In the genomic region with DNA sequence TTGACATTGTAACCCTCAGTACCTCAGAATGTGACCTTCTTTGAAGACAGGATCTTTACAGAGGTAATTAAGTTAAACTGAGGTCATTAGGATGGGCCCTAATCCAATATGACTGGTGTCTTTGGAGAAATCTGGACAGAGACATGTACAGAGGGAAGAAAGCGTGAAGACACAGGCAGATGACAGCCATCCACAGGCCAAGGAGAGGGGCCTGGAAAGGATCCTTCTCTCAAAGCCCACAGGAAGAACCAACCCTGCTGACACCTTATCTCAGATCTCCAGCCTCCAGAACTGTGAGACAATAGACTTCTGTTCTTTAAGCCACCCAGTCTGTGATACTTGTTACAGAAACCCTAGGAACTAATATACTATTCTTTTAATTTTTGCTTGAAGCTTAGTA, we compare ENCODE assay signal across 13 cellular contexts.
A peak's percentile ranks its signal among the peaks of the same experiment; 100 is the strongest.
DNase-seq lines count a peak whose midpoint lies in the region; ATAC-seq and TF ChIP-seq lines count a peak whose summit lies in the region.
"Had no signal": no experiment of that assay in that cellular context is flagged by ENCODE, and none has a peak within 500 bp of the region (broad histone marks: within the 10 kb centered on the region; RNA-seq: fewer than 3 reads in every experiment).

No MANE protein-coding gene starts in this region.

- no peaks in the 10 kb centered on the region for H3K27me3 Mint-ChIP-seq in stimulated activated naive CD8-positive, alpha-beta T cell treated with anti-CD3 and anti-CD28 coated beads, Interleukin-15, amount 100 ng/mL, for 72 hours
- H3K27me3 Mint-ChIP-seq: CD4-positive, CD25-positive, alpha-beta regulatory T cell had no signal

- TF ChIP-seq CTCF in AG04450 (IDR thresholded peaks at IDR 0.05; ENCODE audit: low read depth, low read length) (no peak), dorsolateral prefrontal cortex (IDR thresholded peaks at IDR 0.05 in 54 of 56, conservative IDR thresholded peaks at IDR 0.05 in 2 of 56; ENCODE audit: low read depth in 1 of 56, partially characterized antibody in 56 of 56) (no peak)

- H3K9me3 ChIP-seq in AG04450 (ENCODE audit: control insufficient read depth, insufficient read depth, low read length), result no peaks in the 10 kb centered on the region
- H3K9me3 ChIP-seq: BLaER1 treated with 17β-estradiol and CSF1 and Interleukin-3, amounts not matched to agents 10 nM and 100 nM had no signal

- no peaks in the 10 kb centered on the region for H3K36me3 Mint-ChIP-seq in stimulated activated effector memory CD8-positive, alpha-beta T cell treated with anti-CD3 and anti-CD28 coated beads, Interleukin-12 subunit alpha, Interleukin-12 subunit beta, amount 100 ng/mL, for 72 hours
- H3K36me3 Mint-ChIP-seq: CD4-positive, CD25-positive, alpha-beta regulatory T cell had no signal

- no peak overlapping the region for H3K4me3 ChIP-seq in AG04450 (ENCODE audit: low read depth, low read length)
- no peak overlapping the region for H3K4me3 ChIP-seq in dorsolateral prefrontal cortex
- H3K4me3 ChIP-seq: BLaER1 treated with 17β-estradiol and CSF1 and Interleukin-3, amounts not matched to agents 10 nM and 100 nM; GM12878 had no signal

- CTCF ChIA-PET in AG04450 (lab: Charles Lee), result interaction anchor here (0.7 to 4.5 kb wide), 2 partner anchors 154 to 165 kb away, joined by 4 to 61 read pairs; no protein-coding TSS in a partner anchor

- no peaks in the 10 kb centered on the region for H3K9me3 Mint-ChIP-seq in stimulated activated naive CD8-positive, alpha-beta T cell treated with anti-CD3 and anti-CD28 coated beads, Interleukin-15, amount 100 ng/mL, for 72 hours
- H3K9me3 Mint-ChIP-seq in stimulated activated effector memory CD8-positive, alpha-beta T cell treated with anti-CD3 and anti-CD28 coated beads, Interleukin-12 subunit alpha, Interleukin-12 subunit beta, amount 100 ng/mL, for 72 hours, result no peaks in the 10 kb centered on the region
- H3K9me3 Mint-ChIP-seq: CD4-positive, CD25-positive, alpha-beta regulatory T cell had no signal

- POLR2A ChIA-PET in AG04450 (lab: Yijun Ruan, JAX), result no interaction called here

- H3K27ac Mint-ChIP-seq in stimulated activated naive CD8-positive, alpha-beta T cell treated with anti-CD3 and anti-CD28 coated beads, Interleukin-15, amount 100 ng/mL, for 72 hours, result no peak overlapping the region
- H3K27ac Mint-ChIP-seq in stimulated activated effector memory CD8-positive, alpha-beta T cell treated with anti-CD3 and anti-CD28 coated beads, Interleukin-12 subunit alpha, Interleukin-12 subunit beta, amount 100 ng/mL, for 72 hours, result no peak overlapping the region

- H3K4me1 Mint-ChIP-seq in stimulated activated naive CD8-positive, alpha-beta T cell treated with anti-CD3 and anti-CD28 coated beads, Interleukin-15, amount 100 ng/mL, for 72 hours, result peaks cover 6% of the 10 kb centered on the region
- H3K4me1 Mint-ChIP-seq in stimulated activated effector memory CD8-positive, alpha-beta T cell treated with anti-CD3 and anti-CD28 coated beads, Interleukin-12 subunit alpha, Interleukin-12 subunit beta, amount 100 ng/mL, for 72 hours, result peaks cover 7% of the 10 kb centered on the region

- H3K27me3 ChIP-seq in AG04450 (ENCODE audit: control insufficient read depth, insufficient read depth, low read length), result no peaks in the 10 kb centered on the region
- no peaks in the 10 kb centered on the region for H3K27me3 ChIP-seq in dorsolateral prefrontal cortex
- H3K27me3 ChIP-seq: BLaER1 treated with 17β-estradiol and CSF1 and Interleukin-3, amounts not matched to agents 10 nM and 100 nM had no signal

- intact Hi-C loops in dorsolateral prefrontal cortex (cut with DNase I), result loop anchor here (5.0 to 10.0 kb wide), 5 partner anchors 166 to 316 kb away; a partner anchor contains a TSS

- peak overlapping the region; percentile 2 for H3K27ac ChIP-seq in AG04450 (ENCODE audit: low read depth, low read length)
- H3K27ac ChIP-seq in dorsolateral prefrontal cortex, result peak overlapping the region in 47 of 59 donors; percentile 0 to 81 (median 59)
- peak overlapping the region; percentile 46 for H3K27ac ChIP-seq in substantia nigra (ENCODE audit: low read depth, low read length, poor library complexity, severe bottlenecking)
- H3K27ac ChIP-seq: BLaER1 treated with 17β-estradiol and CSF1 and Interleukin-3, amounts not matched to agents 10 nM and 100 nM had no signal

- ATAC-seq in stimulated activated naive CD8-positive, alpha-beta T cell treated with anti-CD3 and anti-CD28 coated beads, Interleukin-15, amount 100 ng/mL, for 72 hours, result no peak
- no peak for ATAC-seq in stimulated activated effector memory CD8-positive, alpha-beta T cell treated with anti-CD3 and anti-CD28 coated beads, Interleukin-12 subunit alpha, Interleukin-12 subunit beta, amount 100 ng/mL, for 72 hours
- ATAC-seq: GM12878, HCT116 had no signal

- no peak overlapping the region for H3K4me3 Mint-ChIP-seq in stimulated activated naive CD8-positive, alpha-beta T cell treated with anti-CD3 and anti-CD28 coated beads, Interleukin-15, amount 100 ng/mL, for 72 hours
- H3K4me3 Mint-ChIP-seq in stimulated activated effector memory CD8-positive, alpha-beta T cell treated with anti-CD3 and anti-CD28 coated beads, Interleukin-12 subunit alpha, Interleukin-12 subunit beta, amount 100 ng/mL, for 72 hours, result no peak overlapping the region
- H3K4me3 Mint-ChIP-seq: CD4-positive, CD25-positive, alpha-beta regulatory T cell had no signal

- DNase-seq in AG04450 (ENCODE audit: low read depth, low spot score), result no peak
- peak; percentile 91 for DNase-seq in SK-N-DZ (ENCODE audit: low spot score)
- DNase-seq in dorsolateral prefrontal cortex, result no peak
- DNase-seq in substantia nigra (lab: John Stamatoyannopoulos, UW), result no peak
- DNase-seq in stimulated activated naive CD8-positive, alpha-beta T cell treated with anti-CD3 and anti-CD28 coated beads, Interleukin-15, amount 100 ng/mL, for 72 hours, result no peak
- DNase-seq in stimulated activated effector memory CD8-positive, alpha-beta T cell treated with anti-CD3 and anti-CD28 coated beads, Interleukin-12 subunit alpha, Interleukin-12 subunit beta, amount 100 ng/mL, for 72 hours (ENCODE audit: low spot score in 2 of 2), result no peak
- DNase-seq in H4 (ENCODE audit: low spot score), result no peak
- DNase-seq: 8988T; CD4-positive, CD25-positive, alpha-beta regulatory T cell; DMS53 had no signal

Comparison
In these comparisons a context has a peak if more than half of its experiments do, and no peak if none do; other contexts are left out.
1. H3K27ac ChIP-seq: peak in every context shown above with its lines; median percentile 59 in dorsolateral prefrontal cortex; 46 in substantia nigra; 2 in AG04450.